In genomic region chr20:43662943-43663655, GRCh38 we compare ENCODE assay signal across 16 cellular contexts. TPM values are rescaled to one million over a fixed set of nuclear protein-coding genes. Genes with fewer than 3 reads are reported as not detected.
DNase-seq lines count a peak whose midpoint lies in the region; TF ChIP-seq lines count a peak whose summit lies in the region.
"Had no signal": no experiment of that assay in that cellular context is flagged by ENCODE, and none has a peak within 500 bp of the region (broad histone marks: within the 10 kb centered on the region; RNA-seq: fewer than 3 reads in every experiment).

No MANE protein-coding gene starts in this region.

- H3K4me1 Mint-ChIP-seq in chondrocyte (ENCODE audit: low read depth) = peaks cover 8% of the 10 kb centered on the region

- H3K27me3 ChIP-seq in MG63 (no peaks in the 10 kb centered on the region), ovary (no peaks in the 10 kb centered on the region)

- peaks cover 5% of the 10 kb centered on the region for H3K4me1 ChIP-seq in ovary (ENCODE audit: insufficient read depth)
- H3K4me1 ChIP-seq: prostate gland had no signal

- no peaks in the 10 kb centered on the region for H3K36me3 Mint-ChIP-seq in chondrocyte (ENCODE audit: low read depth)
- H3K36me3 Mint-ChIP-seq: type B pancreatic cell had no signal

- intact Hi-C loops in ovary (cut with DNase I) = no loop called here

- no peak for TF ChIP-seq EP300 in ovary (IDR thresholded peaks at IDR 0.05)

- H3K4me3 Mint-ChIP-seq in chondrocyte (ENCODE audit: unreplicated experiment) = no peak overlapping the region
- H3K4me3 Mint-ChIP-seq: type B pancreatic cell had no signal

- DNase-seq in EH (ENCODE audit: low read depth) (peak; percentile 67), MG63 (peak; percentile 91), chondrocyte (ENCODE audit: low spot score) (peak; percentile 24), myocyte (ENCODE audit: low read depth) (peak; percentile 88), putamen (ENCODE audit: low spot score) (no peak), ovary (no peak), hypothalamus (lab: John Stamatoyannopoulos, UW) (no peak)
- no peak for DNase-seq in stimulated activated CD4-positive, alpha-beta T cell treated with anti-CD3 and anti-CD28 coated beads, Interleukin-2, amount 100 ng/mL, for 24 hours
- DNase-seq: activated CD8-positive, alpha-beta memory T cell treated with anti-CD3 and anti-CD28 coated beads for 24 hours; activated effector memory CD4-positive, alpha-beta T cell treated with Interleukin-2 at 50 U/mL for 16 hours; NCI-H146; NCI-H526 treated with DMSO at 0.1 percent for 48 hours; stimulated activated CD4-positive, alpha-beta T cell treated with anti-CD3 and anti-CD28 coated beads, Interleukin-1b, Interleukin-23, amount 100 ng/mL, for 48 hours had no signal

- H3K36me3 ChIP-seq in MG63 = peaks cover 5% of the 10 kb centered on the region; the same call in 1 of the 2 replicates
- H3K36me3 ChIP-seq in ovary = no peaks in the 10 kb centered on the region
- H3K36me3 ChIP-seq: prostate gland had no signal

- H3K9me3 Mint-ChIP-seq in chondrocyte (ENCODE audit: low read depth) = no peaks in the 10 kb centered on the region
- H3K9me3 Mint-ChIP-seq: type B pancreatic cell had no signal

- 51 to 73% (median 60%) methylated on average over 2 of the region's 2 CpGs for WGBS in ovary, 3 donors

- H3K9me3 ChIP-seq in MG63 = no peaks in the 10 kb centered on the region
- no peaks in the 10 kb centered on the region for H3K9me3 ChIP-seq in ovary
- H3K9me3 ChIP-seq: prostate gland had no signal

- TF ChIP-seq POLR2A in ovary (IDR thresholded peaks at IDR 0.05) = no peak

- peaks cover 2% of the 10 kb centered on the region for H3K27me3 Mint-ChIP-seq in chondrocyte (ENCODE audit: low read depth)

- H3K27ac ChIP-seq in ovary = no peak overlapping the region
- H3K27ac ChIP-seq: C4-2B, prostate gland had no signal

- H3K27ac Mint-ChIP-seq in chondrocyte (ENCODE audit: unreplicated experiment) = no peak overlapping the region
- H3K27ac Mint-ChIP-seq: type B pancreatic cell had no signal

- H3K4me3 ChIP-seq in MG63 = no peak overlapping the region
- no peak overlapping the region for H3K4me3 ChIP-seq in ovary
- H3K4me3 ChIP-seq: prostate gland had no signal

- TF ChIP-seq CTCF in chondrocyte (IDR thresholded peaks at IDR 0.05) = no peak
- no peak for TF ChIP-seq CTCF in ovary (IDR thresholded peaks at IDR 0.05)

RNA-seq across cellular contexts. Expression of gene MYBL2, which starts 3.8 kb away (rescaled TPM):
- total RNA-seq in MG63 (2014; rRNA removed; shearing (Covaris generic); ENCODE audit: low replicate concordance) = 29.8 and 30.5 TPM in 2 replicates
- total RNA-seq in chondrocyte = 14.6 to 16.8 TPM (median 15.7 TPM) in 3 replicates
- total RNA-seq in myocyte = 0.16 and 0.21 TPM in 2 replicates
- polyA plus RNA-seq in myocyte (2012) = 0.16 TPM
- total RNA-seq in ovary = 1 to 10 TPM in 2 of 7 donors, under 1 TPM in 2, not detected in 3; 0.11 to 1.6 (median 0.67) TPM
- under 1 TPM; 0.83 to 0.91 TPM for polyA plus RNA-seq in ovary

Comparison
In these comparisons a context has a peak if more than half of its experiments do, and no peak if none do; other contexts are left out.
1. DNase-seq: peak in EH (single experiment), MG63 (single experiment), chondrocyte (single experiment) and myocyte (single experiment); none in stimulated activated CD4-positive, alpha-beta T cell treated with anti-CD3 and anti-CD28 coated beads, Interleukin-2, amount 100 ng/mL, for 24 hours (0 of 2), putamen (single experiment), ovary (0 of 5) and hypothalamus (0 of 51).